Comparison of ENCODE assay signal across 8 cellular contexts in the genomic region with DNA sequence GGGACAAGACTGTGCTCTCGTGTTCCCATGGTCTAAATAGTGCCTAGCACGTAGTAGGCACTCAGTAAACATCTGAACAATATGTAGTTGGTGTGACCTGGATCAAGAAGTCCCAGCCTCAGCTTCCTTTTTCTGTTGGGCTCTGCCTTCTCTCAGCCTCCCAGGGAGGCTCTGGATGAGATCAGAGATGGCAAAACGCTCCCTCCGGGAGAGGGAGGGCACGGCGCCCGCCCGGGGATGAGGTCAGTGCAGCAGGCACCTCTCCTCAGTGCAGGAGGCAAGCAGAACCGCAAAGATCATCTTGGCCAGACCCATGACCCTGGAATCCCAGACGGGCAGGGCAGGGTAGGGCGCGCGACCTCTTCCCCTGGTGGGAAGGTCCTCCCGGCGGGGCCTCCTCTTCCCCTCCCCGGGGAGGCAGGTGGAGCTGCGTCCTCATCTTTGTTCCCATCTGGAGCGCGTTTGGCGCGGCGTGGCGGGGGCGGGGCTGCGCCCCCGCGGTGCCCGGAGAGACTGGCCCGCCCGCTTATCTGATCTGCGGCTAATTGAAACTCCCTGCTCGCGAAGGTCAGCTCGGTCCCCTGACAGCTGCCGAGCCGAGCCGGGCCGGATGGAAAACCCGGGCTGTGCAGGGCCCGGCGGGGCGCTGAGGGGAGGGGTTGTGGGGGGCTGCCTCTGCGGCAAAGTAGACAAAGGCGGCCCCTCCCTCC.
A peak's percentile ranks its signal among the peaks of the same experiment; 100 is the strongest.
DNase-seq lines count a peak whose midpoint lies in the region; ATAC-seq and TF ChIP-seq lines count a peak whose summit lies in the region.

No MANE protein-coding gene starts in this region.

- H3K4me3 ChIP-seq in Karpas-422 (ENCODE audit: low read length) = no peak overlapping the region
- H3K4me3 ChIP-seq in PC-3 (ENCODE audit: low read length) = no peak overlapping the region

- H3K9me3 ChIP-seq in Karpas-422 (ENCODE audit: low read length) = no peaks in the 10 kb centered on the region
- H3K9me3 ChIP-seq in PC-3 (ENCODE audit: low read length) = no peaks in the 10 kb centered on the region

- peaks cover 47% of the 10 kb centered on the region for H3K4me1 Mint-ChIP-seq in WTC11
- H3K4me1 Mint-ChIP-seq in activated T-helper 1 cell treated with anti-CD3 and anti-CD28 coated beads, Interleukin-12 subunit alpha, Interleukin-12 subunit beta, Interleukin-2, Interleukin-4 antibody, amounts not matched to agents 30 ng/mL and 10 ng/mL and 1 ng/mL, durations not matched to agents 14 hours and 24 hours and 36 hours (ENCODE audit: low read depth) = peaks cover 5% of the 10 kb centered on the region

- H3K4me1 ChIP-seq in Karpas-422 (ENCODE audit: low read length) (peaks cover 49% of the 10 kb centered on the region), PC-3 (ENCODE audit: insufficient read depth, low read length) (no peaks in the 10 kb centered on the region; the same call in 1 of the 2 replicates)

- peak overlapping the region; percentile 65 for H3K4me3 Mint-ChIP-seq in WTC11
- H3K4me3 Mint-ChIP-seq in activated T-helper 1 cell treated with anti-CD3 and anti-CD28 coated beads, Interleukin-12 subunit alpha, Interleukin-12 subunit beta, Interleukin-2, Interleukin-4 antibody, amounts not matched to agents 30 ng/mL and 10 ng/mL and 1 ng/mL, durations not matched to agents 14 hours and 24 hours and 36 hours = no peak overlapping the region

- no peaks in the 10 kb centered on the region for H3F3A ChIP-seq in PC-3 (ENCODE audit: low read length, unreplicated experiment)

- H3K9me3 Mint-ChIP-seq in WTC11 = no peaks in the 10 kb centered on the region
- no peaks in the 10 kb centered on the region for H3K9me3 Mint-ChIP-seq in activated T-helper 1 cell treated with anti-CD3 and anti-CD28 coated beads, Interleukin-12 subunit alpha, Interleukin-12 subunit beta, Interleukin-2, Interleukin-4 antibody, amounts not matched to agents 30 ng/mL and 10 ng/mL and 1 ng/mL, durations not matched to agents 14 hours and 24 hours and 36 hours

- peak overlapping the region; percentile 82 for H3K4me2 ChIP-seq in Karpas-422 (ENCODE audit: low read depth, low read length, poor library complexity, severe bottlenecking)
- no peak overlapping the region for H3K4me2 ChIP-seq in PC-3 (ENCODE audit: low read length)

- no TSS peak for BruUV-seq in PC-3 (replicated peaks; lab: Mats Ljungman, UMichigan)

- H3K27me3 ChIP-seq in Karpas-422 (ENCODE audit: low read length) = no peaks in the 10 kb centered on the region
- H3K27me3 ChIP-seq in PC-3 (ENCODE audit: low read length) = 0 out of 2 replicates have a peak, but pooled peaks cover 5% of the 10 kb centered on the region

- H3K27ac Mint-ChIP-seq in WTC11 = peak overlapping the region; percentile 96
- no peak overlapping the region for H3K27ac Mint-ChIP-seq in activated T-helper 1 cell treated with anti-CD3 and anti-CD28 coated beads, Interleukin-12 subunit alpha, Interleukin-12 subunit beta, Interleukin-2, Interleukin-4 antibody, amounts not matched to agents 30 ng/mL and 10 ng/mL and 1 ng/mL, durations not matched to agents 14 hours and 24 hours and 36 hours

- H3K9me2 ChIP-seq in Karpas-422 (replicated peaks; ENCODE audit: insufficient read depth, low read length) (no peaks in the 10 kb centered on the region), PC-3 (replicated peaks; ENCODE audit: low read length) (no peaks in the 10 kb centered on the region)

- H3K27ac ChIP-seq in Karpas-422 (ENCODE audit: low read length) = no peak overlapping the region
- no peak overlapping the region for H3K27ac ChIP-seq in PC-3 (ENCODE audit: low read length)

- intact Hi-C loops in left cardiac atrium (cut with DNase I) (no loop called here), posterior cingulate gyrus (cut with DNase I) (no loop called here), PC-3 (cut with micrococcal nuclease) (no loop called here)
- intact Hi-C loops in activated T-helper 1 cell treated with anti-CD3 and anti-CD28 coated beads, Interleukin-12 subunit alpha, Interleukin-12 subunit beta, Interleukin-2, Interleukin-4 antibody, amounts not matched to agents 30 ng/mL and 10 ng/mL and 1 ng/mL, durations not matched to agents 14 hours and 24 hours and 36 hours (cut with micrococcal nuclease) = no loop called here

- 0 out of 2 replicates have a peak, but pooled peaks cover 4% of the 10 kb centered on the region for H4K20me1 ChIP-seq in Karpas-422 (ENCODE audit: insufficient read depth, low read depth, low read length)
- H4K20me1 ChIP-seq in PC-3 (ENCODE audit: low read length) = no peaks in the 10 kb centered on the region

- ATAC-seq in WTC11 (peak; percentile 30), left cardiac atrium (peak; percentile 33 to 69), PC-3 (no peak), GM21367 (IDR thresholded peaks at IDR 0.05; ENCODE audit: unreplicated experiment) (no peak)

- DNase-seq in CMK (ENCODE audit: low read depth) (peak; percentile 93), Karpas-422 (no peak), WTC11 (ENCODE audit: low spot score) (peak; percentile 90), left cardiac atrium (peak; percentile 70), posterior cingulate gyrus (peak in 8 of 10 donors; percentile 48 to 95 (median 64)), PC-3 (no peak)
- DNase-seq in activated T-helper 1 cell treated with anti-CD3 and anti-CD28 coated beads, Interleukin-12 subunit alpha, Interleukin-12 subunit beta, Interleukin-2, Interleukin-4 antibody, amounts not matched to agents 30 ng/mL and 10 ng/mL and 1 ng/mL, durations not matched to agents 14 hours and 24 hours and 36 hours (ENCODE audit: low spot score) = no peak

- H2AFZ ChIP-seq in Karpas-422 (ENCODE audit: low read length) = no peak overlapping the region
- H2AFZ ChIP-seq in PC-3 (ENCODE audit: low read length) = no peak overlapping the region

- no peaks in the 10 kb centered on the region for H3K36me3 Mint-ChIP-seq in WTC11
- H3K36me3 Mint-ChIP-seq in activated T-helper 1 cell treated with anti-CD3 and anti-CD28 coated beads, Interleukin-12 subunit alpha, Interleukin-12 subunit beta, Interleukin-2, Interleukin-4 antibody, amounts not matched to agents 30 ng/mL and 10 ng/mL and 1 ng/mL, durations not matched to agents 14 hours and 24 hours and 36 hours (ENCODE audit: low read depth) = no peaks in the 10 kb centered on the region

- TF ChIP-seq CTCF in WTC11 (IDR thresholded peaks at IDR 0.05) (no peak), PC-3 (conservative IDR thresholded peaks at IDR 0.05; ENCODE audit: low read depth, low read length) (no peak)

- CTCF ChIA-PET in WTC11 (lab: Charles Lee) = interaction anchor here (0.6 to 6.1 kb wide), 12 partner anchors 10 to 114 kb away, joined by 3 to 89 read pairs (median 26); a partner anchor contains a TSS
- CTCF ChIA-PET in PC-3 (lab: Charles Lee) = no interaction called here

- POLR2A ChIA-PET in WTC11 (lab: Charles Lee) (interaction anchor here (0.6 to 5.7 kb wide), 9 partner anchors 10 to 71 kb away, joined by 3 to 89 read pairs (median 19); a partner anchor contains a TSS), PC-3 (lab: Charles Lee; ENCODE audit: unreplicated experiment) (no interaction called here)

- peaks cover 20% of the 10 kb centered on the region for H3K27me3 Mint-ChIP-seq in WTC11 (ENCODE audit: low read depth)
- H3K27me3 Mint-ChIP-seq in activated T-helper 1 cell treated with anti-CD3 and anti-CD28 coated beads, Interleukin-12 subunit alpha, Interleukin-12 subunit beta, Interleukin-2, Interleukin-4 antibody, amounts not matched to agents 30 ng/mL and 10 ng/mL and 1 ng/mL, durations not matched to agents 14 hours and 24 hours and 36 hours (ENCODE audit: insufficient read depth) = peaks cover 49% of the 10 kb centered on the region

- H3K79me2 ChIP-seq in Karpas-422 (ENCODE audit: low read length) (no peaks in the 10 kb centered on the region), PC-3 (ENCODE audit: low read length) (no peaks in the 10 kb centered on the region)

- H3K9ac ChIP-seq in Karpas-422 (ENCODE audit: low read length) = 0 out of 2 replicates have a peak overlapping the region, but pooled peaks have one; percentile 10
- no peak overlapping the region for H3K9ac ChIP-seq in PC-3 (ENCODE audit: low read length)

- H3K36me3 ChIP-seq in Karpas-422 (ENCODE audit: insufficient read depth, low read length) (no peaks in the 10 kb centered on the region), PC-3 (ENCODE audit: low read depth, low read length) (no peaks in the 10 kb centered on the region)

TF ChIP-seq in WTC11, 78 proteins besides CTCF, POLR2A, EP300 and RAD21 (continues in another document):
- TF ChIP-seq FOXP1 (CRISPR knock-in tag; IDR thresholded peaks at IDR 0.05; ENCODE audit: borderline replicate concordance) = 0 out of 2 replicates have a peak, but pooled peaks have one; percentile 13
- no peak for TF ChIP-seq ATF1 (CRISPR knock-in tag; IDR thresholded peaks at IDR 0.05)
- no peak for TF ChIP-seq RORB (CRISPR knock-in tag; IDR thresholded peaks at IDR 0.05)
- TF ChIP-seq FOXK1 (CRISPR knock-in tag; IDR thresholded peaks at IDR 0.05) = no peak
- TF ChIP-seq, protein P1, sequence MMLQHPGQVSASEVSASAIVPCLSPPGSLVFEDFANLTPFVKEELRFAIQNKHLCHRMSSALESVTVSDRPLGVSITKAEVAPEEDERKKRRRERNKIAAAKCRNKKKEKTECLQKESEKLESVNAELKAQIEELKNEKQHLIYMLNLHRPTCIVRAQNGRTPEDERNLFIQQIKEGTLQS (CRISPR knock-in tag; conservative IDR thresholded peaks at IDR 0.05) = no peak
- TF ChIP-seq, protein P2, sequence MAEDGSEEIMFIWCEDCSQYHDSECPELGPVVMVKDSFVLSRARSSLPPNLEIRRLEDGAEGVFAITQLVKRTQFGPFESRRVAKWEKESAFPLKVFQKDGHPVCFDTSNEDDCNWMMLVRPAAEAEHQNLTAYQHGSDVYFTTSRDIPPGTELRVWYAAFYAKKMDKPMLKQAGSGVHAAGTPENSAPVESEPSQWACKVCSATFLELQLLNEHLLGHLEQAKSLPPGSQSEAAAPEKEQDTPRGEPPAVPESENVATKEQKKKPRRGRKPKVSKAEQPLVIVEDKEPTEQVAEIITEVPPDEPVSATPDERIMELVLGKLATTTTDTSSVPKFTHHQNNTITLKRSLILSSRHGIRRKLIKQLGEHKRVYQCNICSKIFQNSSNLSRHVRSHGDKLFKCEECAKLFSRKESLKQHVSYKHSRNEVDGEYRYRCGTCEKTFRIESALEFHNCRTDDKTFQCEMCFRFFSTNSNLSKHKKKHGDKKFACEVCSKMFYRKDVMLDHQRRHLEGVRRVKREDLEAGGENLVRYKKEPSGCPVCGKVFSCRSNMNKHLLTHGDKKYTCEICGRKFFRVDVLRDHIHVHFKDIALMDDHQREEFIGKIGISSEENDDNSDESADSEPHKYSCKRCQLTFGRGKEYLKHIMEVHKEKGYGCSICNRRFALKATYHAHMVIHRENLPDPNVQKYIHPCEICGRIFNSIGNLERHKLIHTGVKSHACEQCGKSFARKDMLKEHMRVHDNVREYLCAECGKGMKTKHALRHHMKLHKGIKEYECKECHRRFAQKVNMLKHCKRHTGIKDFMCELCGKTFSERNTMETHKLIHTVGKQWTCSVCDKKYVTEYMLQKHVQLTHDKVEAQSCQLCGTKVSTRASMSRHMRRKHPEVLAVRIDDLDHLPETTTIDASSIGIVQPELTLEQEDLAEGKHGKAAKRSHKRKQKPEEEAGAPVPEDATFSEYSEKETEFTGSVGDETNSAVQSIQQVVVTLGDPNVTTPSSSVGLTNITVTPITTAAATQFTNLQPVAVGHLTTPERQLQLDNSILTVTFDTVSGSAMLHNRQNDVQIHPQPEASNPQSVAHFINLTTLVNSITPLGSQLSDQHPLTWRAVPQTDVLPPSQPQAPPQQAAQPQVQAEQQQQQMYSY (CRISPR knock-in tag; IDR thresholded peaks at IDR 0.05) = peak; percentile 97

Comparison
In these comparisons a context has a peak if more than half of its experiments do, and no peak if none do; other contexts are left out.
1. DNase-seq: peak in CMK (single experiment), WTC11 (single experiment), left cardiac atrium (single experiment) and posterior cingulate gyrus (8 of 10); none in Karpas-422 (single experiment), activated T-helper 1 cell treated with anti-CD3 and anti-CD28 coated beads, Interleukin-12 subunit alpha, Interleukin-12 subunit beta, Interleukin-2, Interleukin-4 antibody, amounts not matched to agents 30 ng/mL and 10 ng/mL and 1 ng/mL, durations not matched to agents 14 hours and 24 hours and 36 hours (single experiment) and PC-3 (single experiment).
2. ATAC-seq: peak in WTC11 (single experiment) and left cardiac atrium (2 of 2); none in PC-3 (single experiment) and GM21367 (single experiment).